In genomic region chr7:108227360-108227749, GRCh38 we compare ENCODE assay signal across 1 cellular context.
TF ChIP-seq lines count a peak whose summit lies in the region.

No MANE protein-coding gene starts in this region.

TF ChIP-seq in GM12878, 131 proteins besides CTCF, POLR2A, EP300 and RAD21 (continued from another document):
- no peak for TF ChIP-seq USF1 (IDR thresholded peaks at IDR 0.05; ENCODE audit: borderline replicate concordance, extremely low read length, insufficient read depth, low read depth, low read length)
- no peak for TF ChIP-seq ZNF384 (IDR thresholded peaks at IDR 0.05; ENCODE audit: borderline replicate concordance, low read depth, low read length)
- no peak for TF ChIP-seq ZNF687 (IDR thresholded peaks at IDR 0.05)
- TF ChIP-seq IRF5 (IDR thresholded peaks at IDR 0.05; ENCODE audit: borderline replicate concordance), result no peak
- TF ChIP-seq BACH1 (IDR thresholded peaks at IDR 0.05; ENCODE audit: borderline replicate concordance), result no peak
